Comparison of ENCODE assay signal across 8 cellular contexts in genomic region chr10:93702278-93703001, GRCh38. TPM values are rescaled to one million over a fixed set of nuclear protein-coding genes. Genes with fewer than 3 reads are reported as not detected.
DNase-seq lines count a peak whose midpoint lies in the region; ATAC-seq and TF ChIP-seq lines count a peak whose summit lies in the region.

TSS of gene FRA10AC1 (minus strand) at chr10:93702592. CDS start at chr10:93700106, 2,486 bp downstream.

- 0 to 1% (median 0%) methylated on average over 38 to 51 of the region's 51 CpGs for WGBS in spleen, 5 donors

- no peaks in the 10 kb centered on the region for H3K9me3 ChIP-seq in spleen

- peak; percentile 94 for DNase-seq in AG08395 (ENCODE audit: low spot score)
- peak; percentile 63 for DNase-seq in NCI-H2196 (lab: John Stamatoyannopoulos, UW; ENCODE audit: unreplicated experiment)
- peak; percentile 95 to 97 for DNase-seq in cardiac fibroblast (ENCODE audit: low read depth in 2 of 2)
- peak; percentile 94 for DNase-seq in iris pigment epithelial cell (ENCODE audit: low read depth)
- peak; percentile 96 for DNase-seq in spleen

- peak within 1 kb of the TSS; percentile 70 to 89 (median 85) for H3K27ac ChIP-seq in spleen

- peak; percentile 56 for ATAC-seq in GM18870 (IDR thresholded peaks at IDR 0.05; ENCODE audit: unreplicated experiment)
- ATAC-seq in HG03108 (IDR thresholded peaks at IDR 0.05; ENCODE audit: unreplicated experiment): peak; percentile 69

- no peaks in the 10 kb centered on the region for H3K27me3 ChIP-seq in spleen (replicated peaks in 1 of 7)

- H3K36me3 ChIP-seq in spleen: peaks cover 0 to 25% (median 16%) of the 10 kb centered on the region in 6 donors

- H3K4me3 ChIP-seq in WI38 (ENCODE audit: low read depth, low read length): peak within 1 kb of the TSS; percentile 76
- peak within 1 kb of the TSS; percentile 70 to 85 for H3K4me3 ChIP-seq in cardiac fibroblast (replicated peaks in 1 of 2; ENCODE audit: low read depth in 2 of 2, low read length in 2 of 2)
- peak within 1 kb of the TSS; percentile 49 to 74 (median 64) for H3K4me3 ChIP-seq in spleen

- TF ChIP-seq CTCF in WI38 (IDR thresholded peaks at IDR 0.05; ENCODE audit: low read depth, low read length): peak; percentile 47
- peak; percentile 23 for TF ChIP-seq CTCF in cardiac fibroblast (IDR thresholded peaks at IDR 0.05; ENCODE audit: low read depth, low read length)
- TF ChIP-seq CTCF in spleen (IDR thresholded peaks at IDR 0.05 in 8 of 11, conservative IDR thresholded peaks at IDR 0.05 in 3 of 11): peak; percentile 20 to 75 (median 49)

- H3K4me1 ChIP-seq in spleen: peaks cover 14 to 55% (median 35%) of the 10 kb centered on the region in 6 donors

- peak; percentile 37 to 89 (median 43) for TF ChIP-seq POLR2A in spleen (IDR thresholded peaks at IDR 0.05)

- intact Hi-C loops in spleen (cut with DNase I; ENCODE audit: low total_unique reads): loop anchor here (5.0 kb wide), 1 partner anchor 115 kb away; no protein-coding TSS in a partner anchor

RNA-seq across cellular contexts. Expression of gene FRA10AC1, which starts in this region (rescaled TPM):
- total RNA-seq in spleen: 10 to 100 TPM; 13.0 to 99.5 (median 20.4) TPM
- polyA plus RNA-seq in spleen: 10 to 100 TPM in 2 of 3 donors, 1 to 10 TPM in 1; 9.9 to 11.2 (median 10.5) TPM

Comparison
In these comparisons a context has a peak if more than half of its experiments do, and no peak if none do; other contexts are left out.
1. Peak in every context shown above with its lines: DNase-seq, ATAC-seq, H3K4me3 ChIP-seq and H3K27ac ChIP-seq.